ENCODE assay signal across 26 cellular contexts in the genomic region with DNA sequence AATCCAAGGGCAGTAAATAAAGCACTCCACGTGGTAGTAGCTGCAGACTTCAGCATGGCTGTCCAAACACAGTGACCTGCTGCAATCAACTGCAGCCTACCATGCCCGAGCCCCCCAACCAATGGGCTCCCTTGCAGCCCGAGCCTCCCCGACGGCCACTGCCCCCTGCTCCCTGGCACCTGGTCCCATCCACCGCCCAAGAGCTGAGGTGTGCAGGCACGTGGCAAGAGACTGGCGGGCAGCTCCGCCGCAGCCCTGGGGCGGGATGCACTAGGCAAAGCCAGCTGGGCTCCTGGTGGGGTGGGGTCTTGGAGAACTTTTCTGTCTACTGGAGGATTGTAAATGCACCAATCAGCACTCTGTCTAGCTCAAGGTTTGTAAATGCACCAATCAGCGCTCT. TPM values are rescaled to one million over a fixed set of nuclear protein-coding genes. Genes with fewer than 3 reads are reported as not detected.
DNase-seq lines count a peak whose midpoint lies in the region; ATAC-seq, FAIRE-seq and TF ChIP-seq lines count a peak whose summit lies in the region.
"Had no signal": no experiment of that assay in that cellular context is flagged by ENCODE, and none has a peak within 500 bp of the region (broad histone marks: within the 10 kb centered on the region; RNA-seq: fewer than 3 reads in every experiment).

No MANE protein-coding gene starts in this region.

- POLR2A ChIA-PET in activated CD4-positive, alpha-beta T cell treated with anti-CD3 and anti-CD28 coated beads for 36 hours (lab: Charles Lee) = no interaction called here

- H3K9ac ChIP-seq in kidney (ENCODE audit: low read length in 2 of 2) = no peak overlapping the region
- no peak overlapping the region for H3K9ac ChIP-seq in mesenchymal stem cell (ENCODE audit: low read length)
- H3K9ac ChIP-seq in mammary epithelial cell (ENCODE audit: insufficient read depth, low read length) = no peak overlapping the region
- H3K9ac ChIP-seq: BLaER1 had no signal

- no peaks in the 10 kb centered on the region for H3K9me3 ChIP-seq in kidney (ENCODE audit: control insufficient read depth in 1 of 2, low read length in 2 of 2)
- no peaks in the 10 kb centered on the region for H3K9me3 ChIP-seq in mesenchymal stem cell (ENCODE audit: control insufficient read depth, low read length)
- no peaks in the 10 kb centered on the region for H3K9me3 ChIP-seq in mammary epithelial cell (replicated peaks; ENCODE audit: insufficient read depth, low read length)
- H3K9me3 ChIP-seq: BE2C had no signal

- no peak overlapping the region for H3K27ac Mint-ChIP-seq in activated CD4-positive, alpha-beta T cell treated with anti-CD3 and anti-CD28 coated beads for 36 hours
- H3K27ac Mint-ChIP-seq: CD4-positive, alpha-beta memory T cell; CD4-positive, CD25-positive, alpha-beta regulatory T cell; CD8-positive, alpha-beta memory T cell had no signal

- H3K27me3 Mint-ChIP-seq in activated CD4-positive, alpha-beta T cell treated with anti-CD3 and anti-CD28 coated beads for 36 hours = no peaks in the 10 kb centered on the region
- H3K27me3 Mint-ChIP-seq: CD4-positive, CD25-positive, alpha-beta regulatory T cell had no signal

- no peak overlapping the region for H2BK15ac ChIP-seq in mesenchymal stem cell (ENCODE audit: low read depth, poor library complexity, severe bottlenecking)

- CTCF ChIA-PET in mammary epithelial cell (lab: Charles Lee; ENCODE audit: low non-redundant PET) = no interaction called here
- CTCF ChIA-PET in activated CD4-positive, alpha-beta T cell treated with anti-CD3 and anti-CD28 coated beads for 36 hours (lab: Charles Lee) = interaction anchor here (0.6 to 0.8 kb wide), 2 partner anchors 55 to 57 kb away, joined by 3 read pairs; no protein-coding TSS in a partner anchor

- H3K36me3 ChIP-seq in kidney (ENCODE audit: control insufficient read depth in 1 of 2, insufficient read depth in 2 of 2, low read length in 2 of 2) = no peaks in the 10 kb centered on the region
- H3K36me3 ChIP-seq in mesenchymal stem cell (ENCODE audit: control insufficient read depth in 1 of 2, insufficient read depth in 2 of 2, low read depth in 1 of 2, low read length in 2 of 2) = no peaks in the 10 kb centered on the region
- no peaks in the 10 kb centered on the region for H3K36me3 ChIP-seq in mammary epithelial cell (ENCODE audit: insufficient read depth, low read length)
- H3K36me3 ChIP-seq: BE2C, BLaER1 had no signal

- in situ Hi-C loops in mammary epithelial cell (cut with MboI; ENCODE audit: low sequenced_read_pairs in 2 of 2) = no loop called here

- H2AK5ac ChIP-seq in mesenchymal stem cell (ENCODE audit: low read length, severe bottlenecking) = no peak overlapping the region

- H3K79me1 ChIP-seq in mesenchymal stem cell (replicated peaks; ENCODE audit: low read length, poor library complexity, severe bottlenecking) = no peaks in the 10 kb centered on the region

- 95% methylated on average over 12 of the region's 12 CpGs for WGBS in mesenchymal stem cell
- 92% methylated on average over 7 of the region's 12 CpGs for WGBS in mammary epithelial cell (ENCODE audit: low coverage, missing lambda C conversion rate)

- H2AFZ ChIP-seq in mesenchymal stem cell (ENCODE audit: low read depth, low read length) = no peak overlapping the region
- no peak overlapping the region for H2AFZ ChIP-seq in mammary epithelial cell (ENCODE audit: low read depth, low read length)

- TF ChIP-seq CTCF in kidney (IDR thresholded peaks at IDR 0.05; ENCODE audit: borderline replicate concordance, extremely low read depth, insufficient read depth) (no peak), mammary epithelial cell (conservative IDR thresholded peaks at IDR 0.05 in 1 of 2, IDR thresholded peaks at IDR 0.05 in 1 of 2; ENCODE audit: extremely low read depth in 1 of 2, insufficient read depth in 1 of 2, low read depth in 1 of 2, low read length in 2 of 2) (no peak)

- H2BK120ac ChIP-seq in mesenchymal stem cell (ENCODE audit: low read depth, low read length) = no peak overlapping the region

- H3K27ac ChIP-seq in kidney (ENCODE audit: low read depth in 2 of 2, low read length in 2 of 2) (no peak overlapping the region), mesenchymal stem cell (ENCODE audit: low read length, poor library complexity, severe bottlenecking) (no peak overlapping the region), mammary epithelial cell (ENCODE audit: insufficient read depth, low read depth, low read length) (no peak overlapping the region)
- H3K27ac ChIP-seq: BLaER1 had no signal

- H3K18ac ChIP-seq in mesenchymal stem cell (ENCODE audit: low read depth in 1 of 2, low read length in 2 of 2) = no peak overlapping the region

- no peak for FAIRE-seq in kidney (lab: Jason Lieb, UNC)
- FAIRE-seq: A204.1, GM12878, GM12892, GM18507 had no signal

- H3K36me3 Mint-ChIP-seq in activated CD4-positive, alpha-beta T cell treated with anti-CD3 and anti-CD28 coated beads for 36 hours (ENCODE audit: low read depth) = no peaks in the 10 kb centered on the region
- H3K36me3 Mint-ChIP-seq: CD14-positive monocyte; CD4-positive, alpha-beta memory T cell; CD4-positive, CD25-positive, alpha-beta regulatory T cell had no signal

- H4K20me1 ChIP-seq in mammary epithelial cell (ENCODE audit: insufficient read depth, low read length) = no peaks in the 10 kb centered on the region
- H4K20me1 ChIP-seq: BLaER1 had no signal

- H3K79me2 ChIP-seq in mammary epithelial cell (ENCODE audit: insufficient read depth, low read length) = no peaks in the 10 kb centered on the region

- no peaks in the 10 kb centered on the region for H3K27me3 ChIP-seq in mesenchymal stem cell (ENCODE audit: control insufficient read depth in 1 of 2, insufficient read depth in 1 of 2, low read length in 2 of 2)
- H3K27me3 ChIP-seq in mammary epithelial cell (ENCODE audit: insufficient read depth, low read length) = no peaks in the 10 kb centered on the region
- H3K27me3 ChIP-seq: BE2C, BLaER1 had no signal

- H3K4ac ChIP-seq in mesenchymal stem cell (ENCODE audit: low read depth in 1 of 2, low read length in 2 of 2) = no peak overlapping the region

- H3K4me3 ChIP-seq in kidney (ENCODE audit: low read length in 2 of 2) = no peak overlapping the region
- no peak overlapping the region for H3K4me3 ChIP-seq in mesenchymal stem cell (ENCODE audit: insufficient read depth in 1 of 2, low read depth in 1 of 2, low read length in 2 of 2)
- H3K4me3 ChIP-seq in mammary epithelial cell (replicated peaks in 1 of 3; ENCODE audit: insufficient read depth in 1 of 3, low read depth in 2 of 3, low read length in 3 of 3) = no peak overlapping the region
- H3K4me3 ChIP-seq: BLaER1, GM12878 had no signal

- no peak overlapping the region for H3K23ac ChIP-seq in mesenchymal stem cell (ENCODE audit: low read length in 2 of 2)

- H3K4me1 Mint-ChIP-seq in activated CD4-positive, alpha-beta T cell treated with anti-CD3 and anti-CD28 coated beads for 36 hours = no peaks in the 10 kb centered on the region
- H3K4me1 Mint-ChIP-seq: CD14-positive monocyte; CD4-positive, alpha-beta memory T cell; CD4-positive, CD25-positive, alpha-beta regulatory T cell; CD8-positive, alpha-beta memory T cell had no signal

- dilution Hi-C loops in mammary epithelial cell (cut with HindIII; ENCODE audit: low sequenced_read_pairs) = no loop called here

- no peak overlapping the region for H4K8ac ChIP-seq in mesenchymal stem cell (ENCODE audit: low read length)

- H3K4me2 ChIP-seq in mesenchymal stem cell (ENCODE audit: low read length, poor library complexity, severe bottlenecking) (no peak overlapping the region), mammary epithelial cell (ENCODE audit: insufficient read depth, low read depth, low read length) (no peak overlapping the region)
- H3K4me2 ChIP-seq: BLaER1 had no signal

- intact Hi-C loops in kidney (cut with DNase I) (no loop called here), posterior vena cava (cut with DNase I) (no loop called here), mammary epithelial cell (cut with micrococcal nuclease) (no loop called here)
- intact Hi-C loops in activated CD4-positive, alpha-beta T cell treated with anti-CD3 and anti-CD28 coated beads for 36 hours (cut with DNase I, micrococcal nuclease) = no loop called here

- peak; percentile 54 for DNase-seq in kidney
- DNase-seq in mesenchymal stem cell = no peak
- peak; percentile 74 for DNase-seq in posterior vena cava (ENCODE audit: low spot score)
- DNase-seq in HuH-7 (ENCODE audit: low spot score) = no peak
- DNase-seq in mammary epithelial cell = no peak
- DNase-seq in activated CD4-positive, alpha-beta T cell treated with anti-CD3 and anti-CD28 coated beads for 36 hours = no peak
- DNase-seq: 8988T; ACHN; BE2C; C1 segment of cervical spinal cord; CD4-positive, alpha-beta memory T cell; CD4-positive, CD25-positive, alpha-beta regulatory T cell; CD8-positive, alpha-beta memory T cell; COR-L47; DMS 273 treated with DMSO at 0.1 percent for 48 hours; DMS153; DMS79; DND-41; EL; GDM1 had no signal

- H3K14ac ChIP-seq in mesenchymal stem cell (ENCODE audit: low read length in 2 of 2) = no peak overlapping the region

- no peak for ATAC-seq in activated CD4-positive, alpha-beta T cell treated with anti-CD3 and anti-CD28 coated beads for 36 hours
- ATAC-seq: GM12878 had no signal

- H2BK5ac ChIP-seq in mesenchymal stem cell (ENCODE audit: low read depth, low read length, poor library complexity, severe bottlenecking) = no peak overlapping the region

- H3K4me1 ChIP-seq in kidney (ENCODE audit: control insufficient read depth in 1 of 2, insufficient read depth in 1 of 2, low read depth in 1 of 2, low read length in 2 of 2) (no peaks in the 10 kb centered on the region), mesenchymal stem cell (ENCODE audit: control insufficient read depth, insufficient read depth, low read depth, low read length) (no peaks in the 10 kb centered on the region), mammary epithelial cell (ENCODE audit: insufficient read depth, low read length) (no peaks in the 10 kb centered on the region)
- H3K4me1 ChIP-seq: BE2C, BLaER1 had no signal

- H4K91ac ChIP-seq in mesenchymal stem cell (ENCODE audit: low read length) = peak overlapping the region; percentile 18

- no peak overlapping the region for H3K4me3 Mint-ChIP-seq in activated CD4-positive, alpha-beta T cell treated with anti-CD3 and anti-CD28 coated beads for 36 hours
- H3K4me3 Mint-ChIP-seq: CD14-positive monocyte; CD4-positive, alpha-beta memory T cell; CD4-positive, CD25-positive, alpha-beta regulatory T cell; CD8-positive, alpha-beta memory T cell had no signal

- peaks cover 1% of the 10 kb centered on the region for H3K9me3 Mint-ChIP-seq in activated CD4-positive, alpha-beta T cell treated with anti-CD3 and anti-CD28 coated beads for 36 hours (ENCODE audit: low read depth)
- H3K9me3 Mint-ChIP-seq: CD8-positive, alpha-beta memory T cell had no signal

- no TSS peak for BruUV-seq in mammary epithelial cell (replicated peaks; lab: Mats Ljungman, UMichigan)

- no peak overlapping the region for H2BK12ac ChIP-seq in mesenchymal stem cell (ENCODE audit: low read length in 2 of 2)

RNA-seq across cellular contexts. Expression of gene RGS2, which starts 57.6 kb away (rescaled TPM):
- 51.2 TPM for total RNA-seq in kidney
- 85.1 TPM for polyA plus RNA-seq in kidney (ENCODE audit: insufficient read depth, low read depth, low replicate concordance)
- polyA plus RNA-seq in mesenchymal stem cell (2013, experiment 1 of 2) = 71.9 TPM
- 72.5 TPM for polyA plus RNA-seq in mesenchymal stem cell (2013, experiment 2 of 2)
- total RNA-seq in posterior vena cava = 10 to 100 TPM; 70.8 to 96.2 TPM
- total RNA-seq in mammary epithelial cell = 10 to 100 TPM; 20.0 to 28.5 TPM
- polyA plus RNA-seq in mammary epithelial cell = 7.0 TPM
- polyA minus RNA-seq in mammary epithelial cell = 17.8 TPM
- total RNA-seq in activated CD4-positive, alpha-beta T cell treated with anti-CD3 and anti-CD28 coated beads for 36 hours = 1 to 10 TPM; 5.1 to 5.3 TPM

Comparison
In these comparisons a context has a peak if more than half of its experiments do, and no peak if none do; other contexts are left out.
1. DNase-seq: peak in kidney (single experiment) and posterior vena cava (single experiment); none in mesenchymal stem cell (single experiment), HuH-7 (single experiment), mammary epithelial cell (single experiment) and activated CD4-positive, alpha-beta T cell treated with anti-CD3 and anti-CD28 coated beads for 36 hours (single experiment).